In genomic region chr20:62417981-62418708, GRCh38 we compare ENCODE assay signal across 1 cellular context.
A peak's percentile ranks its signal among the peaks of the same experiment; 100 is the strongest.
TF ChIP-seq lines count a peak whose summit lies in the region.

No MANE protein-coding gene starts in this region.

TF ChIP-seq in HEK293, 187 proteins besides CTCF, POLR2A, EP300 and RAD21 (continued from another document):
- TF ChIP-seq ZNF692 (tag by site-specific recombination; IDR thresholded peaks at IDR 0.05) (no peak), SCRT2 (tag by site-specific recombination; IDR thresholded peaks at IDR 0.05) (0 out of 2 replicates have a peak, but pooled peaks have one; percentile 14), OSR2 (tag by site-specific recombination; IDR thresholded peaks at IDR 0.05) (no peak), ZBTB20 (tag by site-specific recombination; IDR thresholded peaks at IDR 0.05) (no peak), ZNF354C (tag by site-specific recombination; IDR thresholded peaks at IDR 0.05; ENCODE audit: borderline replicate concordance, low read depth) (no peak), BCL11B (tag by site-specific recombination; IDR thresholded peaks at IDR 0.05; ENCODE audit: low read depth) (no peak), GLIS2 (tag by site-specific recombination; IDR thresholded peaks at IDR 0.05) (0 out of 2 replicates have a peak, but pooled peaks have one; percentile 16)
